Comparison of ENCODE assay signal across 17 cellular contexts in genomic region chr5:83376461-83376860, GRCh38.
DNase-seq lines count a peak whose midpoint lies in the region; ATAC-seq and TF ChIP-seq lines count a peak whose summit lies in the region.
"Had no signal": no experiment of that assay in that cellular context is flagged by ENCODE, and none has a peak within 500 bp of the region (broad histone marks: within the 10 kb centered on the region; RNA-seq: fewer than 3 reads in every experiment).

No MANE protein-coding gene starts in this region.

- no peak for TF ChIP-seq EP300 in gastroesophageal sphincter (IDR thresholded peaks at IDR 0.05)

- 86 to 95% (median 90%) methylated on average over 2 of the region's 2 CpGs for WGBS in heart left ventricle, 4 donors
- WGBS in gastroesophageal sphincter (ENCODE audit: low coverage in 1 of 2), 2 donors: 43 to 50% methylated on average over 2 of the region's 2 CpGs
- WGBS in smooth muscle cell (ENCODE audit: low lambda C conversion rate): 97% methylated on average over 2 of the region's 2 CpGs

- no peaks in the 10 kb centered on the region for H3K36me3 ChIP-seq in heart left ventricle
- H3K36me3 ChIP-seq in PC-3 (ENCODE audit: low read depth, low read length): no peaks in the 10 kb centered on the region
- H3K36me3 ChIP-seq in gastroesophageal sphincter: no peaks in the 10 kb centered on the region
- no peaks in the 10 kb centered on the region for H3K36me3 ChIP-seq in smooth muscle cell (ENCODE audit: low read depth)
- H3K36me3 ChIP-seq: SJCRH30 had no signal

- 0 out of 2 replicates have a peak overlapping the region, but pooled peaks have one; percentile 1 for H3K4me2 ChIP-seq in PC-3 (ENCODE audit: low read length)
- H3K4me2 ChIP-seq in smooth muscle cell: no peak overlapping the region

- H3K36me3 Mint-ChIP-seq in natural killer cell treated with Interleukin-12 subunit alpha and Interleukin-12 subunit beta and Interleukin-15 and Interleukin-18, amount 100 ng/mL, for 72 hours: peaks cover 8% of the 10 kb centered on the region
- H3K36me3 Mint-ChIP-seq: CD8-positive, alpha-beta T cell had no signal

- peaks cover 0 to 3% of the 10 kb centered on the region in 2 donors for H3K27me3 Mint-ChIP-seq in natural killer cell treated with Interleukin-12 subunit alpha and Interleukin-12 subunit beta and Interleukin-15 and Interleukin-18, amount 100 ng/mL, for 72 hours

- TF ChIP-seq POLR2A in heart left ventricle (IDR thresholded peaks at IDR 0.05): no peak
- TF ChIP-seq POLR2A in gastroesophageal sphincter (IDR thresholded peaks at IDR 0.05): no peak

- peaks cover 10% of the 10 kb centered on the region for H3K9me3 Mint-ChIP-seq in natural killer cell treated with Interleukin-12 subunit alpha and Interleukin-12 subunit beta and Interleukin-15 and Interleukin-18, amount 100 ng/mL, for 72 hours
- H3K9me3 Mint-ChIP-seq: CD8-positive, alpha-beta T cell had no signal

- H3K4me3 Mint-ChIP-seq in natural killer cell treated with Interleukin-12 subunit alpha and Interleukin-12 subunit beta and Interleukin-15 and Interleukin-18, amount 100 ng/mL, for 72 hours: no peak overlapping the region
- H3K4me3 Mint-ChIP-seq: CD8-positive, alpha-beta T cell had no signal

- H3K9ac ChIP-seq in PC-3 (ENCODE audit: low read length) (no peak overlapping the region), smooth muscle cell (ENCODE audit: low read depth) (no peak overlapping the region)

- ATAC-seq in heart left ventricle: peak in 1 of 4 donors; percentile 23
- no peak for ATAC-seq in PC-3
- ATAC-seq in gastroesophageal sphincter: no peak
- no peak for ATAC-seq in natural killer cell treated with Interleukin-12 subunit alpha and Interleukin-12 subunit beta and Interleukin-15 and Interleukin-18, amount 100 ng/mL, for 72 hours
- ATAC-seq in GM19395 (IDR thresholded peaks at IDR 0.05; ENCODE audit: unreplicated experiment): no peak
- ATAC-seq: CD8-positive, alpha-beta T cell; Panc1 had no signal

- no peaks in the 10 kb centered on the region for H4K20me1 ChIP-seq in PC-3 (ENCODE audit: low read length)
- no peaks in the 10 kb centered on the region for H4K20me1 ChIP-seq in smooth muscle cell (ENCODE audit: low read depth)

- TF ChIP-seq CTCF in heart left ventricle (IDR thresholded peaks at IDR 0.05) (no peak), PC-3 (conservative IDR thresholded peaks at IDR 0.05; ENCODE audit: low read depth, low read length) (no peak), gastroesophageal sphincter (IDR thresholded peaks at IDR 0.05) (no peak), smooth muscle cell (IDR thresholded peaks at IDR 0.05; ENCODE audit: borderline replicate concordance, insufficient read depth, poor library complexity, severe bottlenecking) (no peak)

- H3K27ac ChIP-seq in heart left ventricle (peak overlapping the region in 8 of 12 donors; percentile 37 to 80 (median 50)), PC-3 (ENCODE audit: low read length) (no peak overlapping the region), gastroesophageal sphincter (peak overlapping the region in 3 of 4 donors; percentile 5 to 41 (median 22)), smooth muscle cell (ENCODE audit: low read depth) (peak overlapping the region; percentile 81)
- H3K27ac ChIP-seq: HL-60, SJCRH30 had no signal

- H3K27ac Mint-ChIP-seq in natural killer cell treated with Interleukin-12 subunit alpha and Interleukin-12 subunit beta and Interleukin-15 and Interleukin-18, amount 100 ng/mL, for 72 hours: no peak overlapping the region
- H3K27ac Mint-ChIP-seq: CD8-positive, alpha-beta T cell had no signal

- POLR2A ChIA-PET in PC-3 (lab: Charles Lee; ENCODE audit: unreplicated experiment): no interaction called here

- no peaks in the 10 kb centered on the region for H3K9me2 ChIP-seq in PC-3 (replicated peaks; ENCODE audit: low read length)

- H3K4me3 ChIP-seq in heart left ventricle (no peak overlapping the region), PC-3 (ENCODE audit: low read length) (no peak overlapping the region), gastroesophageal sphincter (no peak overlapping the region), smooth muscle cell (no peak overlapping the region)
- H3K4me3 ChIP-seq: SJCRH30 had no signal

- H3K4me1 ChIP-seq in heart left ventricle (peaks cover 0 to 31% (median 0%) of the 10 kb centered on the region in 12 donors), PC-3 (ENCODE audit: insufficient read depth, low read length) (peaks cover 16% of the 10 kb centered on the region), gastroesophageal sphincter (peaks cover 0 to 8% (median 0%) of the 10 kb centered on the region in 3 donors), smooth muscle cell (ENCODE audit: low read depth) (peaks cover 23% of the 10 kb centered on the region)
- H3K4me1 ChIP-seq: SJCRH30 had no signal

- DNase-seq in heart left ventricle (no peak), cardiac septum (ENCODE audit: low spot score) (no peak), PC-3 (no peak), smooth muscle cell (lab: John Stamatoyannopoulos, UW; ENCODE audit: unreplicated experiment) (no peak)
- DNase-seq in natural killer cell treated with Interleukin-12 subunit alpha and Interleukin-12 subunit beta and Interleukin-15 and Interleukin-18, amount 100 ng/mL, for 72 hours (ENCODE audit: low spot score): no peak
- no peak for DNase-seq in central memory CD4-positive, alpha-beta T cell
- DNase-seq: Calu3; CD8-positive, alpha-beta T cell; NCI-H1092; NCI-H1436 treated with DMSO at 0.1 percent for 48 hours; NCI-H2029 treated with DMSO at 0.1 percent for 48 hours; NCI-H2171; SJCRH30 had no signal

- H3K27me3 ChIP-seq in heart left ventricle: no peaks in the 10 kb centered on the region
- no peaks in the 10 kb centered on the region for H3K27me3 ChIP-seq in PC-3 (ENCODE audit: low read length)
- no peaks in the 10 kb centered on the region for H3K27me3 ChIP-seq in gastroesophageal sphincter
- no peaks in the 10 kb centered on the region for H3K27me3 ChIP-seq in smooth muscle cell (ENCODE audit: low read depth)
- H3K27me3 ChIP-seq: SJCRH30 had no signal

- peaks cover 9% of the 10 kb centered on the region for H3F3A ChIP-seq in PC-3 (ENCODE audit: low read length, unreplicated experiment)
- H3F3A ChIP-seq in smooth muscle cell (ENCODE audit: low read depth): peaks cover 2% of the 10 kb centered on the region

- BruUV-seq in PC-3 (replicated peaks; lab: Mats Ljungman, UMichigan): no TSS peak

- intact Hi-C loops in heart left ventricle (cut with DNase I): no loop called here
- intact Hi-C loops in cardiac septum (cut with DNase I): loop anchor here (5.0 kb wide), 1 partner anchor 96 kb away; the partner anchor contains the start of gene VCAN
- intact Hi-C loops in PC-3 (cut with micrococcal nuclease): no loop called here

- H3K9me3 ChIP-seq in heart left ventricle: no peaks in the 10 kb centered on the region
- H3K9me3 ChIP-seq in PC-3 (ENCODE audit: low read length): no peaks in the 10 kb centered on the region
- no peaks in the 10 kb centered on the region for H3K9me3 ChIP-seq in gastroesophageal sphincter
- no peaks in the 10 kb centered on the region for H3K9me3 ChIP-seq in smooth muscle cell (replicated peaks; ENCODE audit: low read depth)
- H3K9me3 ChIP-seq: SJCRH30 had no signal

- no peak overlapping the region for H2AFZ ChIP-seq in PC-3 (ENCODE audit: low read length)
- no peak overlapping the region for H2AFZ ChIP-seq in smooth muscle cell (ENCODE audit: low read depth)

- no peaks in the 10 kb centered on the region for H3K79me2 ChIP-seq in PC-3 (ENCODE audit: low read length)
- no peaks in the 10 kb centered on the region for H3K79me2 ChIP-seq in smooth muscle cell (ENCODE audit: low read depth)

- no peaks in the 10 kb centered on the region for H3K4me1 Mint-ChIP-seq in natural killer cell treated with Interleukin-12 subunit alpha and Interleukin-12 subunit beta and Interleukin-15 and Interleukin-18, amount 100 ng/mL, for 72 hours (ENCODE audit: low read depth in 2 of 2)

- CTCF ChIA-PET in PC-3 (lab: Charles Lee): no interaction called here
